14 cellular contexts compared by ENCODE assay signal in the genomic region with DNA sequence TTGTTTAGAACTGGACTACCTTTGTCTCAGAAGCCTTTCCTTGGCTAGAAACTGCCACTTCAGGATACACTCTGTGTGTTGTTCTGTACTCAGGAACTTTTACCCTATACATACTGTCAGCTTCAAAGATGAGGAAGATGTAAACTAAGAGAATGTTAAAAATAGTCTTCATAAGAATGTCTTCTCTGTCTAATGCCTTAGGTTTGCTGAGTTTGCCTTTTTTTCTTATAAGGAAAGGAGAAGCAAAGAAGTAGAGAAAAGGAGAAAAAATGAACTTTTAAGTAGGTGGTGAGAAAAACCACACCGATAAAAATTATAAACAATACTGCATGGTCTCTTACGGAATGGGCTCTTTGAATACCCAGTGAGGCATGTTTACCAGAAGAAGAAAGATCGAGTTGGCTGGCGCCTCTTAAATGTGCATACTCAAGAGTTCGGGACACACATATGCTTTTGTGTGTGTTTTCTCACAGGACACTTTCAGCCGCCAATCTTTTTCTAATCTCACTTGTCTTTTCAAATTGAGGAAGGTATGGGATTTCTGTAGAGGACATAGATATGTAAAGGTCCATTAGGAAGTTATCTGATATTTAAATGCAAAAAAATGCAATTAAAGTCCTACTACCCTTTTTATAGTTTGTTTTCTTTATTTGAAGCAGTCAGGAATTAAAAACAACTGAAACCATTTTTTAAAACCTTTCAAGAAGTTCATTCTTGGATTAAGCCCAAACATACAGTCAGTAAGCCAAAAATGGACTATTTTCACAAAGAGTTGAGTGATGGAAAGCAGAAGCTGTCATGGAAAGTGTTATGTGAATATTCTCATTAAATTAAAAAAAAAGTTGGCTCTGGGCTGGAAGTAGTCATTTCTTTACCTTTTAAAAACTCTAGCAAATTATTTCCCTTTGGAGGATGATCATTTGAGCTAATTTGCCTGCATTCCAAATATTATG.
DNase-seq lines count a peak whose midpoint lies in the region; ATAC-seq, FAIRE-seq and TF ChIP-seq lines count a peak whose summit lies in the region.
"Had no signal": no experiment of that assay in that cellular context is flagged by ENCODE, and none has a peak within 500 bp of the region (broad histone marks: within the 10 kb centered on the region; RNA-seq: fewer than 3 reads in every experiment).

No MANE protein-coding gene starts in this region.

- POLR2A ChIA-PET in HepG2 (lab: Yijun Ruan, JAX) = no interaction called here

- peak overlapping the region; percentile 57 for H3K27ac Mint-ChIP-seq in activated T-helper 1 cell treated with anti-CD3 and anti-CD28 coated beads, Interleukin-12 subunit alpha, Interleukin-12 subunit beta, Interleukin-2, Interleukin-4 antibody, amounts not matched to agents 30 ng/mL and 10 ng/mL and 1 ng/mL, durations not matched to agents 14 hours and 24 hours and 36 hours
- H3K27ac Mint-ChIP-seq in type B pancreatic cell = no peak overlapping the region
- H3K27ac Mint-ChIP-seq: progenitor cell of endocrine pancreas had no signal

- H3K79me2 ChIP-seq in HepG2 (ENCODE audit: insufficient read depth, low read length) = no peaks in the 10 kb centered on the region

- TF ChIP-seq POLR2A in HepG2 (IDR thresholded peaks at IDR 0.05; ENCODE audit: insufficient read depth in 1 of 2, low read depth in 2 of 2, low read length in 2 of 2) (no peak), right lobe of liver (IDR thresholded peaks at IDR 0.05) (no peak), gastroesophageal sphincter (IDR thresholded peaks at IDR 0.05) (no peak)

- H2AFZ ChIP-seq in HepG2 (ENCODE audit: low read length) = no peak overlapping the region

- TF ChIP-seq CTCF in HepG2 (CRISPR knock-in tag; IDR thresholded peaks at IDR 0.05) = no peak
- TF ChIP-seq CTCF in right lobe of liver (IDR thresholded peaks at IDR 0.05) = no peak
- no peak for TF ChIP-seq CTCF in gastroesophageal sphincter (IDR thresholded peaks at IDR 0.05)
- no peak for TF ChIP-seq CTCF in type B pancreatic cell (conservative IDR thresholded peaks at IDR 0.05)
- no peak for TF ChIP-seq CTCF in D721Med (IDR thresholded peaks at IDR 0.05; ENCODE audit: insufficient read depth, missing control alignments)

- H3K4me3 ChIP-seq in HepG2 (replicated peaks in 1 of 3; ENCODE audit: insufficient read depth in 1 of 3, low read depth in 2 of 3, low read length in 3 of 3) (no peak overlapping the region), right lobe of liver (no peak overlapping the region), gastroesophageal sphincter (no peak overlapping the region)
- H3K4me3 ChIP-seq: BLaER1, dorsolateral prefrontal cortex had no signal

- in situ Hi-C loops in HepG2 (cut with HindIII; ENCODE audit: extremely low pct_ligation_motif_present, low pct_unique_long_range_greater_than_20kb) = no loop called here

- no peaks in the 10 kb centered on the region for H4K20me1 ChIP-seq in HepG2 (ENCODE audit: insufficient read depth, low read length)
- H4K20me1 ChIP-seq: BLaER1 had no signal

- TF ChIP-seq RAD21 in HepG2 (CRISPR knock-in tag; IDR thresholded peaks at IDR 0.05) = no peak

- H3K36me3 ChIP-seq in HepG2 (replicated peaks in 1 of 2; ENCODE audit: control insufficient read depth in 1 of 2, insufficient read depth in 2 of 2, low read length in 2 of 2) (no peaks in the 10 kb centered on the region), right lobe of liver (no peaks in the 10 kb centered on the region), gastroesophageal sphincter (no peaks in the 10 kb centered on the region)
- H3K36me3 ChIP-seq: BLaER1, WERI-Rb-1 had no signal

- H3K27me3 ChIP-seq in HepG2 (ENCODE audit: control insufficient read depth in 1 of 2, insufficient read depth in 2 of 2, low read length in 2 of 2) = no peaks in the 10 kb centered on the region; a peak in 1 of 5 replicates
- no peaks in the 10 kb centered on the region for H3K27me3 ChIP-seq in right lobe of liver
- no peaks in the 10 kb centered on the region for H3K27me3 ChIP-seq in gastroesophageal sphincter
- H3K27me3 ChIP-seq: BLaER1, dorsolateral prefrontal cortex had no signal

- TF ChIP-seq EP300 in HepG2 (IDR thresholded peaks at IDR 0.05; ENCODE audit: low read depth in 2 of 2, low read length in 2 of 2) (no peak), HepG2 (CRISPR knock-in tag; IDR thresholded peaks at IDR 0.05; ENCODE audit: borderline replicate concordance) (no peak), gastroesophageal sphincter (IDR thresholded peaks at IDR 0.05) (no peak)

- no peak overlapping the region for H3K4me3 Mint-ChIP-seq in activated T-helper 1 cell treated with anti-CD3 and anti-CD28 coated beads, Interleukin-12 subunit alpha, Interleukin-12 subunit beta, Interleukin-2, Interleukin-4 antibody, amounts not matched to agents 30 ng/mL and 10 ng/mL and 1 ng/mL, durations not matched to agents 14 hours and 24 hours and 36 hours
- H3K4me3 Mint-ChIP-seq in type B pancreatic cell = peak overlapping the region; percentile 4

- H3K27ac ChIP-seq in HepG2 (ENCODE audit: extremely low read length, insufficient read depth, low read length) (no peak overlapping the region), right lobe of liver (no peak overlapping the region), gastroesophageal sphincter (peak overlapping the region; percentile 16 to 78 (median 74))
- H3K27ac ChIP-seq: BLaER1, dorsolateral prefrontal cortex, WERI-Rb-1 had no signal

- H3K9me3 ChIP-seq in HepG2 (ENCODE audit: low read length) (no peaks in the 10 kb centered on the region), right lobe of liver (no peaks in the 10 kb centered on the region), gastroesophageal sphincter (peaks cover 0 to 1% (median 0%) of the 10 kb centered on the region in 3 donors)
- H3K9me3 ChIP-seq: BLaER1 had no signal

- CTCF ChIA-PET in HepG2 (lab: Yijun Ruan, JAX; ENCODE audit: low intra/inter-chr PET ratio, low total read pairs) = no interaction called here

- no peak for ATAC-seq in HepG2
- ATAC-seq in right lobe of liver = no peak
- ATAC-seq in gastroesophageal sphincter = no peak

- FAIRE-seq in HepG2 (lab: Jason Lieb, UNC) (no peak), D721Med (lab: Jason Lieb, UNC) (no peak)
- FAIRE-seq: keratinocyte had no signal

- peaks cover 21% of the 10 kb centered on the region for H3K4me1 Mint-ChIP-seq in activated T-helper 1 cell treated with anti-CD3 and anti-CD28 coated beads, Interleukin-12 subunit alpha, Interleukin-12 subunit beta, Interleukin-2, Interleukin-4 antibody, amounts not matched to agents 30 ng/mL and 10 ng/mL and 1 ng/mL, durations not matched to agents 14 hours and 24 hours and 36 hours (ENCODE audit: low read depth)
- H3K4me1 Mint-ChIP-seq in type B pancreatic cell (ENCODE audit: unreplicated experiment) = peaks cover 9% of the 10 kb centered on the region

- WGBS in HepG2 (ENCODE audit: low lambda C conversion rate) = 23% methylated on average over 6 of the region's 6 CpGs
- WGBS in right lobe of liver (ENCODE audit: insufficient coverage, low coverage, low lambda C conversion rate, missing lambda C conversion rate) = 47% methylated on average over 6 of the region's 6 CpGs
- WGBS in gastroesophageal sphincter (ENCODE audit: low coverage in 1 of 2), 2 donors = 10% methylated on average over 6 of the region's 6 CpGs

- no peak overlapping the region for H3K9ac ChIP-seq in HepG2 (ENCODE audit: insufficient read depth, low read depth, low read length)
- H3K9ac ChIP-seq: BLaER1 had no signal

- no TSS peak for BruUV-seq in HepG2 (replicated peaks; lab: Mats Ljungman, UMichigan)

- H3K36me3 Mint-ChIP-seq in activated T-helper 1 cell treated with anti-CD3 and anti-CD28 coated beads, Interleukin-12 subunit alpha, Interleukin-12 subunit beta, Interleukin-2, Interleukin-4 antibody, amounts not matched to agents 30 ng/mL and 10 ng/mL and 1 ng/mL, durations not matched to agents 14 hours and 24 hours and 36 hours (ENCODE audit: low read depth) = peaks cover 6% of the 10 kb centered on the region
- no peaks in the 10 kb centered on the region for H3K36me3 Mint-ChIP-seq in type B pancreatic cell

- H3K4me2 ChIP-seq in HepG2 (ENCODE audit: low read depth, low read length) = no peak overlapping the region
- H3K4me2 ChIP-seq: BLaER1 had no signal

- no peak for DNase-seq in HepG2 (ENCODE audit: low spot score)
- DNase-seq in right lobe of liver = no peak
- DNase-seq in activated T-helper 1 cell treated with anti-CD3 and anti-CD28 coated beads, Interleukin-12 subunit alpha, Interleukin-12 subunit beta, Interleukin-2, Interleukin-4 antibody, amounts not matched to agents 30 ng/mL and 10 ng/mL and 1 ng/mL, durations not matched to agents 14 hours and 24 hours and 36 hours (ENCODE audit: low spot score) = no peak
- no peak for DNase-seq in type B pancreatic cell (ENCODE audit: extremely low spot score, unreplicated experiment)
- no peak for DNase-seq in superior temporal gyrus (ENCODE audit: extremely low spot score)
- DNase-seq in D721Med (ENCODE audit: insufficient read length, low spot score) = no peak
- DNase-seq in stimulated activated naive CD4-positive, alpha-beta T cell treated with Interleukin-2 at 50 U/mL for 16 hours (lab: John Stamatoyannopoulos, UW) = no peak
- DNase-seq: DMS79 treated with DMSO at 0.1 percent for 48 hours, dorsolateral prefrontal cortex, WERI-Rb-1 had no signal

- no peaks in the 10 kb centered on the region for H3K4me1 ChIP-seq in HepG2 (ENCODE audit: insufficient read depth, low read length)
- no peaks in the 10 kb centered on the region for H3K4me1 ChIP-seq in right lobe of liver
- H3K4me1 ChIP-seq in gastroesophageal sphincter = peaks cover 5 to 53% (median 9%) of the 10 kb centered on the region in 3 donors
- H3K4me1 ChIP-seq: BLaER1 had no signal

- peaks cover 22% of the 10 kb centered on the region for H3K9me3 Mint-ChIP-seq in activated T-helper 1 cell treated with anti-CD3 and anti-CD28 coated beads, Interleukin-12 subunit alpha, Interleukin-12 subunit beta, Interleukin-2, Interleukin-4 antibody, amounts not matched to agents 30 ng/mL and 10 ng/mL and 1 ng/mL, durations not matched to agents 14 hours and 24 hours and 36 hours
- peaks cover 6% of the 10 kb centered on the region for H3K9me3 Mint-ChIP-seq in type B pancreatic cell

- intact Hi-C loops in HepG2 (cut with micrococcal nuclease; ENCODE audit: unreplicated experiment) = no loop called here
- intact Hi-C loops in right lobe of liver (cut with DNase I) = no loop called here
- intact Hi-C loops in activated T-helper 1 cell treated with anti-CD3 and anti-CD28 coated beads, Interleukin-12 subunit alpha, Interleukin-12 subunit beta, Interleukin-2, Interleukin-4 antibody, amounts not matched to agents 30 ng/mL and 10 ng/mL and 1 ng/mL, durations not matched to agents 14 hours and 24 hours and 36 hours (cut with micrococcal nuclease) = no loop called here

- no peaks in the 10 kb centered on the region for H3K27me3 Mint-ChIP-seq in activated T-helper 1 cell treated with anti-CD3 and anti-CD28 coated beads, Interleukin-12 subunit alpha, Interleukin-12 subunit beta, Interleukin-2, Interleukin-4 antibody, amounts not matched to agents 30 ng/mL and 10 ng/mL and 1 ng/mL, durations not matched to agents 14 hours and 24 hours and 36 hours (ENCODE audit: insufficient read depth)
- no peaks in the 10 kb centered on the region for H3K27me3 Mint-ChIP-seq in type B pancreatic cell
- H3K27me3 Mint-ChIP-seq: progenitor cell of endocrine pancreas had no signal

TF ChIP-seq in HepG2, 621 proteins besides CTCF, POLR2A, EP300 and RAD21 (continues in another document):
- TF ChIP-seq MAFF (IDR thresholded peaks at IDR 0.05; ENCODE audit: low read depth, low read length) = 0 out of 2 replicates have a peak, but pooled peaks have one; percentile 19

Comparison
In these comparisons a context has a peak if more than half of its experiments do, and no peak if none do; other contexts are left out.
1. H3K27ac ChIP-seq: peak in gastroesophageal sphincter (4 of 4); none in HepG2 (single experiment) and right lobe of liver (0 of 3).